1 cellular context compared by ENCODE assay signal in the genomic region with DNA sequence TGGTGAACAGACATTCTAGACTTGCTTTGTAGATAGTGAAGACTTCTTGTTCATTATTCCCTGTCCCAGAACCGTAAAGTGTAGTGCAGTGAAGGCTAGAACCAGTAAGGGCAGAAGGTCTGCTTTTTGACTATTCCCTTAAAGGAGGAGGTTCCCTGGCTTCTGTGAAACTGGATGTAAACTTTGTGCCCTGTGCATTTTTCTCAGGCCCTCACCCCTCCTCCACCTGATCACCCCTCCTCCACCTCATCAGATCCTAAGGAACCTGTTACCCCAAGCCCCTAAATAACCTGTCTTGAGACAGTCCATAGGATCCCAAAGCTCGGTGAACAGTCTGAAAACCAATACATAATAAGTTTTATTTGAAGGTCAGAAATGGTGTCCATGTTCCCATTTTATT.
TF ChIP-seq lines count a peak whose summit lies in the region.

No MANE protein-coding gene starts in this region.

TF ChIP-seq in GM12878, 131 proteins besides CTCF, POLR2A, EP300 and RAD21:
- TF ChIP-seq BMI1 (IDR thresholded peaks at IDR 0.05; ENCODE audit: borderline replicate concordance) (no peak), LARP7 (IDR thresholded peaks at IDR 0.05) (no peak), GABPA (IDR thresholded peaks at IDR 0.05; ENCODE audit: low read depth) (no peak), SIX5 (IDR thresholded peaks at IDR 0.05; ENCODE audit: low read depth, low read length, severe bottlenecking) (no peak), SPI1 (IDR thresholded peaks at IDR 0.05; ENCODE audit: borderline replicate concordance, insufficient read depth, low read depth, low read length) (no peak), PML (IDR thresholded peaks at IDR 0.05; ENCODE audit: low read length) (no peak), NFXL1 (IDR thresholded peaks at IDR 0.05; ENCODE audit: borderline replicate concordance) (no peak), FOXK2 (IDR thresholded peaks at IDR 0.05) (no peak), IKZF1 (conservative IDR thresholded peaks at IDR 0.05) (no peak), ZNF217 (IDR thresholded peaks at IDR 0.05) (no peak), BRCA1 (IDR thresholded peaks at IDR 0.05; ENCODE audit: low read depth, low read length) (no peak), EED (IDR thresholded peaks at IDR 0.05; ENCODE audit: low read depth) (no peak), NKRF (conservative IDR thresholded peaks at IDR 0.05) (no peak), STAT1 (conservative IDR thresholded peaks at IDR 0.05) (no peak)
- TF ChIP-seq, protein P1, sequence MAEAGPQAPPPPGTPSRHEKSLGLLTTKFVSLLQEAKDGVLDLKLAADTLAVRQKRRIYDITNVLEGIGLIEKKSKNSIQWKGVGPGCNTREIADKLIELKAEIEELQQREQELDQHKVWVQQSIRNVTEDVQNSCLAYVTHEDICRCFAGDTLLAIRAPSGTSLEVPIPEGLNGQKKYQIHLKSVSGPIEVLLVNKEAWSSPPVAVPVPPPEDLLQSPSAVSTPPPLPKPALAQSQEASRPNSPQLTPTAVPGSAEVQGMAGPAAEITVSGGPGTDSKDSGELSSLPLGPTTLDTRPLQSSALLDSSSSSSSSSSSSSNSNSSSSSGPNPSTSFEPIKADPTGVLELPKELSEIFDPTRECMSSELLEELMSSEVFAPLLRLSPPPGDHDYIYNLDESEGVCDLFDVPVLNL (IDR thresholded peaks at IDR 0.05; ENCODE audit: low read depth, low read length), result no peak
- TF ChIP-seq, protein P2, sequence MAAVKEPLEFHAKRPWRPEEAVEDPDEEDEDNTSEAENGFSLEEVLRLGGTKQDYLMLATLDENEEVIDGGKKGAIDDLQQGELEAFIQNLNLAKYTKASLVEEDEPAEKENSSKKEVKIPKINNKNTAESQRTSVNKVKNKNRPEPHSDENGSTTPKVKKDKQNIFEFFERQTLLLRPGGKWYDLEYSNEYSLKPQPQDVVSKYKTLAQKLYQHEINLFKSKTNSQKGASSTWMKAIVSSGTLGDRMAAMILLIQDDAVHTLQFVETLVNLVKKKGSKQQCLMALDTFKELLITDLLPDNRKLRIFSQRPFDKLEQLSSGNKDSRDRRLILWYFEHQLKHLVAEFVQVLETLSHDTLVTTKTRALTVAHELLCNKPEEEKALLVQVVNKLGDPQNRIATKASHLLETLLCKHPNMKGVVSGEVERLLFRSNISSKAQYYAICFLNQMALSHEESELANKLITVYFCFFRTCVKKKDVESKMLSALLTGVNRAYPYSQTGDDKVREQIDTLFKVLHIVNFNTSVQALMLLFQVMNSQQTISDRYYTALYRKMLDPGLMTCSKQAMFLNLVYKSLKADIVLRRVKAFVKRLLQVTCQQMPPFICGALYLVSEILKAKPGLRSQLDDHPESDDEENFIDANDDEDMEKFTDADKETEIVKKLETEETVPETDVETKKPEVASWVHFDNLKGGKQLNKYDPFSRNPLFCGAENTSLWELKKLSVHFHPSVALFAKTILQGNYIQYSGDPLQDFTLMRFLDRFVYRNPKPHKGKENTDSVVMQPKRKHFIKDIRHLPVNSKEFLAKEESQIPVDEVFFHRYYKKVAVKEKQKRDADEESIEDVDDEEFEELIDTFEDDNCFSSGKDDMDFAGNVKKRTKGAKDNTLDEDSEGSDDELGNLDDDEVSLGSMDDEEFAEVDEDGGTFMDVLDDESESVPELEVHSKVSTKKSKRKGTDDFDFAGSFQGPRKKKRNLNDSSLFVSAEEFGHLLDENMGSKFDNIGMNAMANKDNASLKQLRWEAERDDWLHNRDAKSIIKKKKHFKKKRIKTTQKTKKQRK (IDR thresholded peaks at IDR 0.05; ENCODE audit: low read depth, low read length), result no peak
